Comparison of ENCODE assay signal across 9 cellular contexts in the genomic region with DNA sequence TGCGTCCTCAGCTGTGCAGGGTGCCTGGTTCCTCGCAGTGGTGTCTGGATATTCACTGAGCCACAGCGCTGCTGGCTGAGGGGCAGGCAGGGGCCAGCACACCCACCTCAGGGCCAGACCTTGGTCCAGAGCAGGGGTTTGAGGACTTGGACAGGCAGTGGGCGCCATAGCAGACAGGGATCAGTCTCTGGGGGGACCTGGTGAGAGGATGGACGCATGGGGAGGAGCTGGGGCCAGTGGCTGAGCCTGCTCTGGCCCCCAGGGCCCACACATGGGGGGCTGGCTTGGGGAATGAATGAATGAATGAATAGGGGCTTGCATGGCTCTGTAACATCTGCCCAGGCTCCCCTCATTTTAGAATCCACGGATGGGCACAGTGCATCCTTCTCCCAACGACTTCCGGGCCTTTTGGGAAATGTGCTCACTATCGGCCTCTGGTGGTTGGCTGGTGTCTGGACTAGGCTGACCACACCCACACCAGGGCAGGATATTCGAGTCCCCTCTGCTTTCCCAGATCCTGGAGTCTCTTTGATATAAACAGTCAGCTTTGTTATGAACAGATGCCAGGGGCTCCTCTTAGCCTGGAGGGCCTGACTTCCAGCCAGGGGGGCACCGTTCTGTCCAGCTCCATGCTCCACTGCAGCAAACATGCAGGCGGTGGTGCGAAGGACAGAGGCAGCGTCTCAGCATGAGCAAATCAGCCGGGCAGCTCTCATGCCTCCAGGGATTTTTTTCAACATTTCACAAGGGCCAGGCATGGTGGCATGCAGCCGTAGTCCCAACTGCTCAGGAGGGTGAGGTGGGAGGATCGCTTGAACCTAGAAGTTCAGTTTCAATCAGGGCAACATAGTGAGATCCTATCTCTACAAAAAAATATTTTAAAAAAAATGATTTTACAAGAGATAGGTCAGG.
DNase-seq lines count a peak whose midpoint lies in the region; FAIRE-seq and TF ChIP-seq lines count a peak whose summit lies in the region.
"Had no signal": no experiment of that assay in that cellular context is flagged by ENCODE, and none has a peak within 500 bp of the region (broad histone marks: within the 10 kb centered on the region; RNA-seq: fewer than 3 reads in every experiment).

No MANE protein-coding gene starts in this region.

- H4K20me1 ChIP-seq in keratinocyte (ENCODE audit: control insufficient read depth, extremely low read depth, insufficient read depth, low read length), result no peaks in the 10 kb centered on the region

- dilution Hi-C loops in keratinocyte (cut with MboI; ENCODE audit: extremely low pct_ligation_motif_present, low sequenced_read_pairs), result loop anchor here (25.0 kb wide), 1 partner anchor 208 kb away; no protein-coding TSS in a partner anchor

- DNase-seq in NCI-H1417 (lab: John Stamatoyannopoulos, UW), result peak; percentile 39 to 78 (median 60)
- DNase-seq in NCI-H1417 treated with DMSO at 0.1 percent for 48 hours (lab: John Stamatoyannopoulos, UW), result no peak
- peak; percentile 61 for DNase-seq in NB4 (ENCODE audit: low read depth)
- peak; percentile 29 for DNase-seq in T-helper 2 cell treated with Interferon-gamma antibody and Interleukin-4, amounts not matched to agents 5 μg/mL and 100 μg/mL, for 36 hours (ENCODE audit: low spot score)
- DNase-seq in T47D (ENCODE audit: low read depth in 1 of 2, low spot score in 1 of 2), result peak; percentile 83 to 91
- DNase-seq in keratinocyte (ENCODE audit: low read depth, low spot score), result no peak
- peak; percentile 33 for DNase-seq in stimulated activated CD4-positive, alpha-beta T cell treated with anti-CD3 and anti-CD28 coated beads, Interleukin-4, amount 100 ng/mL, for 1 hour
- no peak for DNase-seq in OCI-M2 (lab: John Stamatoyannopoulos, UW; ENCODE audit: unreplicated experiment)

- H3K9me3 ChIP-seq in keratinocyte (ENCODE audit: control insufficient read depth, low read depth, low read length), result no peaks in the 10 kb centered on the region

- no peaks in the 10 kb centered on the region for H3K27me3 ChIP-seq in keratinocyte (ENCODE audit: control insufficient read depth, extremely low read depth, insufficient read depth, low read length)

- peaks cover 10% of the 10 kb centered on the region for H3K36me3 Mint-ChIP-seq in T-helper 2 cell treated with Interferon-gamma antibody and Interleukin-4, amounts not matched to agents 5 μg/mL and 100 μg/mL, for 36 hours (ENCODE audit: low read depth)

- TF ChIP-seq POLR2A in NB4 (IDR thresholded peaks at IDR 0.05; ENCODE audit: extremely low read depth, insufficient read length), result no peak

- H3K27ac ChIP-seq in keratinocyte (ENCODE audit: control insufficient read depth, insufficient read depth, low read length), result no peak overlapping the region

- peak; percentile 87 for TF ChIP-seq CTCF in NB4 (IDR thresholded peaks at IDR 0.05; ENCODE audit: low read depth, low read length)
- peak; percentile 90 to 96 (median 95) for TF ChIP-seq CTCF in keratinocyte (optimal IDR thresholded peaks at IDR 0.05 in 1 of 3, IDR thresholded peaks at IDR 0.05 in 1 of 3, conservative IDR thresholded peaks at IDR 0.05 in 1 of 3; ENCODE audit: extremely low read depth in 1 of 3, insufficient read depth in 2 of 3, low read length in 3 of 3)

- no peak overlapping the region for H3K4me2 ChIP-seq in keratinocyte (ENCODE audit: control insufficient read depth, extremely low read depth, insufficient read depth, low read depth, low read length)

- H3K79me2 ChIP-seq in keratinocyte (ENCODE audit: control insufficient read depth, insufficient read depth, low read length), result no peaks in the 10 kb centered on the region

- H3K36me3 ChIP-seq in keratinocyte (ENCODE audit: control insufficient read depth in 2 of 2, extremely low read depth in 1 of 2, insufficient read depth in 2 of 2, low read length in 2 of 2), result peaks cover 23 to 32% of the 10 kb centered on the region in 2 experiments

- no peak overlapping the region for H3K9ac ChIP-seq in keratinocyte (ENCODE audit: control insufficient read depth, extremely low read depth, insufficient read depth, low read length)

- H3K9me1 ChIP-seq in keratinocyte (ENCODE audit: control insufficient read depth, extremely low read depth, insufficient read depth, low read length), result no peaks in the 10 kb centered on the region

- no peaks in the 10 kb centered on the region for H3K27me3 Mint-ChIP-seq in T-helper 2 cell treated with Interferon-gamma antibody and Interleukin-4, amounts not matched to agents 5 μg/mL and 100 μg/mL, for 36 hours (ENCODE audit: low read depth)
- H3K27me3 Mint-ChIP-seq: dendritic cell treated with granulocyte-macrophage colony-stimulating factor and Interleukin-4, amounts not matched to agents 40 ng/mL and 50 ng/mL, for 4 days had no signal

- H3K4me3 Mint-ChIP-seq in T-helper 2 cell treated with Interferon-gamma antibody and Interleukin-4, amounts not matched to agents 5 μg/mL and 100 μg/mL, for 36 hours, result no peak overlapping the region
- H3K4me3 Mint-ChIP-seq: dendritic cell treated with granulocyte-macrophage colony-stimulating factor and Interleukin-4, amounts not matched to agents 40 ng/mL and 50 ng/mL, for 4 days had no signal

- H3K4me3 ChIP-seq in NB4 (ENCODE audit: low read depth, low read length) (no peak overlapping the region), keratinocyte (ENCODE audit: control insufficient read depth in 2 of 3, extremely low read depth in 1 of 3, insufficient read depth in 2 of 3, low read depth in 1 of 3, low read length in 3 of 3) (no peak overlapping the region)

- H3K27ac Mint-ChIP-seq in T-helper 2 cell treated with Interferon-gamma antibody and Interleukin-4, amounts not matched to agents 5 μg/mL and 100 μg/mL, for 36 hours, result no peak overlapping the region
- H3K27ac Mint-ChIP-seq: dendritic cell treated with granulocyte-macrophage colony-stimulating factor and Interleukin-4, amounts not matched to agents 40 ng/mL and 50 ng/mL, for 4 days had no signal

- no peaks in the 10 kb centered on the region for H3K9me3 Mint-ChIP-seq in T-helper 2 cell treated with Interferon-gamma antibody and Interleukin-4, amounts not matched to agents 5 μg/mL and 100 μg/mL, for 36 hours
- H3K9me3 Mint-ChIP-seq: dendritic cell treated with granulocyte-macrophage colony-stimulating factor and Interleukin-4, amounts not matched to agents 40 ng/mL and 50 ng/mL, for 4 days had no signal

- H2AFZ ChIP-seq in keratinocyte (ENCODE audit: control insufficient read depth, low read length), result no peak overlapping the region

- peak; percentile 13 for FAIRE-seq in keratinocyte (lab: Jason Lieb, UNC)

- no peaks in the 10 kb centered on the region for H3K4me1 ChIP-seq in keratinocyte (ENCODE audit: control insufficient read depth, extremely low read depth, insufficient read depth, low read length)

- H3K4me1 Mint-ChIP-seq in T-helper 2 cell treated with Interferon-gamma antibody and Interleukin-4, amounts not matched to agents 5 μg/mL and 100 μg/mL, for 36 hours (ENCODE audit: low read depth), result peaks cover 4% of the 10 kb centered on the region

- in situ Hi-C loops in T47D (cut with HindIII; ENCODE audit: low pct_unique_long_range_greater_than_20kb, low sequenced_read_pairs), result no loop called here

Comparison
In these comparisons a context has a peak if more than half of its experiments do, and no peak if none do; other contexts are left out.
1. DNase-seq: peak in NCI-H1417 (3 of 3), NB4 (single experiment), T-helper 2 cell treated with Interferon-gamma antibody and Interleukin-4, amounts not matched to agents 5 μg/mL and 100 μg/mL, for 36 hours (single experiment), T47D (2 of 2) and stimulated activated CD4-positive, alpha-beta T cell treated with anti-CD3 and anti-CD28 coated beads, Interleukin-4, amount 100 ng/mL, for 1 hour (single experiment); none in NCI-H1417 treated with DMSO at 0.1 percent for 48 hours (single experiment), keratinocyte (single experiment) and OCI-M2 (single experiment).